9 cellular contexts compared by ENCODE assay signal in the genomic region with DNA sequence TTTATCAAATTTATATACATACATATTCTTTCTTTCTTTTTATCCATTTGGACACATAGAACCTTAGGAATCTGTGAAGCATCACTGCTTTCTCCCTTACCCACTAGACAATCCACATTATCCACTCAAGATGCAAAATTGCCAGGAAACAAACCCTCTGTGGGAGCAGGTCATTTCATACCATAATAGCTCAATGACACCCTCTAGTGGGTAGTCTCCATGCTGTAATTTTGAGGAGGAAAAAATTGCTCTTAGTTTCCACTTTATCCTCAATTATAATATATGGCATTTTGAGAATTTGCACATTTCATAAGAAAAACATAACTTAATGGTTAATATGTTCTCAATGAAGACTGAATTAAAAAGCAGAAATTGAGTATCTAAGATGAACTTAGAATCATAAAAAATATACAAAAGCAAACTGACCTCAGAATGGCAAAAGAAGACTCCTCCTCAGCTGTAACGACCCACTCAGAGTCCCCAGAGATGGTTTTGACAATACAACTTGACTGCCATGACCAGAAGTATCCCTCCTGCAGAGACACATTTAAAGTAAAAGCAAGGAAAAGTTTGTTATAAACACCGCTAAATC.
A peak's percentile ranks its signal among the peaks of the same experiment; 100 is the strongest.
DNase-seq lines count a peak whose midpoint lies in the region; ATAC-seq and TF ChIP-seq lines count a peak whose summit lies in the region.
"Had no signal": no experiment of that assay in that cellular context is flagged by ENCODE, and none has a peak within 500 bp of the region (broad histone marks: within the 10 kb centered on the region; RNA-seq: fewer than 3 reads in every experiment).

No MANE protein-coding gene starts in this region.

- ATAC-seq in right cardiac atrium: no peak
- peak; percentile 51 for ATAC-seq in HG02798 (IDR thresholded peaks at IDR 0.05; ENCODE audit: poor library complexity, unreplicated experiment)
- ATAC-seq in HG03097 (IDR thresholded peaks at IDR 0.05; ENCODE audit: low FRiP score, unreplicated experiment): no peak

- H3K9me3 ChIP-seq in cardiac muscle cell (ENCODE audit: low read depth) (no peaks in the 10 kb centered on the region), right cardiac atrium (ENCODE audit: control insufficient read depth, low read length) (no peaks in the 10 kb centered on the region), endodermal cell (ENCODE audit: control insufficient read depth, low read length) (no peaks in the 10 kb centered on the region)
- H3K9me3 ChIP-seq in CD8-positive, alpha-beta memory T cell (ENCODE audit: low read length): no peaks in the 10 kb centered on the region

- H3K36me3 ChIP-seq in cardiac muscle cell: no peaks in the 10 kb centered on the region
- H3K36me3 ChIP-seq in endodermal cell (ENCODE audit: control insufficient read depth, insufficient read depth, low read length): no peaks in the 10 kb centered on the region
- no peaks in the 10 kb centered on the region for H3K36me3 ChIP-seq in CD8-positive, alpha-beta memory T cell (ENCODE audit: insufficient read depth, low read length)

- H3K9ac ChIP-seq in endodermal cell (ENCODE audit: extremely low read depth, low read length, poor library complexity, severe bottlenecking): no peak overlapping the region

- WGBS in right cardiac atrium: 63% methylated on average over 2 of the region's 2 CpGs
- 81 to 86% methylated on average over 2 of the region's 2 CpGs for WGBS in endodermal cell (ENCODE audit: insufficient coverage in 1 of 2, insufficient read length in 1 of 2), 2 experiments

- peak; percentile 49 to 57 for DNase-seq in cardiac muscle cell (ENCODE audit: low read depth in 1 of 2, low spot score in 1 of 2)
- no peak for DNase-seq in right cardiac atrium
- DNase-seq in NCI-H774 (lab: John Stamatoyannopoulos, UW): peak; percentile 70
- DNase-seq in endodermal cell: no peak
- DNase-seq in neural crest cell (ENCODE audit: low read depth, low spot score): peak; percentile 12
- no peak for DNase-seq in CD8-positive, alpha-beta memory T cell

- H3K36me3 Mint-ChIP-seq in endodermal cell (ENCODE audit: low read depth): no peaks in the 10 kb centered on the region
- no peaks in the 10 kb centered on the region for H3K36me3 Mint-ChIP-seq in neural crest cell (ENCODE audit: low read depth)
- no peaks in the 10 kb centered on the region for H3K36me3 Mint-ChIP-seq in CD8-positive, alpha-beta memory T cell

- H3K4me1 ChIP-seq in cardiac muscle cell (ENCODE audit: low read depth): no peaks in the 10 kb centered on the region
- no peaks in the 10 kb centered on the region for H3K4me1 ChIP-seq in right cardiac atrium (ENCODE audit: control insufficient read depth, insufficient read depth, low read length)
- no peaks in the 10 kb centered on the region for H3K4me1 ChIP-seq in endodermal cell (ENCODE audit: control insufficient read depth, insufficient read depth, low read length)
- no peaks in the 10 kb centered on the region for H3K4me1 ChIP-seq in CD8-positive, alpha-beta memory T cell (ENCODE audit: insufficient read depth, low read length)

- POLR2A ChIA-PET in CD8-positive, alpha-beta memory T cell (lab: Charles Lee): no interaction called here

- H3K27me3 ChIP-seq in cardiac muscle cell (no peaks in the 10 kb centered on the region), right cardiac atrium (ENCODE audit: control insufficient read depth, insufficient read depth) (no peaks in the 10 kb centered on the region), endodermal cell (ENCODE audit: control insufficient read depth, insufficient read depth, low read length, poor library complexity, severe bottlenecking) (no peaks in the 10 kb centered on the region)
- H3K27me3 ChIP-seq in CD8-positive, alpha-beta memory T cell (ENCODE audit: insufficient read depth, low read length, poor library complexity, severe bottlenecking): no peaks in the 10 kb centered on the region

- H3K4me1 Mint-ChIP-seq in endodermal cell: peaks cover 11% of the 10 kb centered on the region
- no peaks in the 10 kb centered on the region for H3K4me1 Mint-ChIP-seq in neural crest cell
- H3K4me1 Mint-ChIP-seq in CD8-positive, alpha-beta memory T cell: no peaks in the 10 kb centered on the region

- no peak overlapping the region for H3K27ac Mint-ChIP-seq in endodermal cell
- no peak overlapping the region for H3K27ac Mint-ChIP-seq in neural crest cell (ENCODE audit: unreplicated experiment)
- H3K27ac Mint-ChIP-seq in CD8-positive, alpha-beta memory T cell: no peak overlapping the region
- H3K27ac Mint-ChIP-seq: stimulated activated naive CD8-positive, alpha-beta T cell treated with anti-CD3 and anti-CD28 coated beads, Interleukin-15, Interleukin-2, amounts not matched to agents 100 ng/mL and 50 ng/mL, for 24 hours had no signal

- CTCF ChIA-PET in CD8-positive, alpha-beta memory T cell (lab: Charles Lee): no interaction called here

- H3K27ac ChIP-seq in cardiac muscle cell (no peak overlapping the region), right cardiac atrium (ENCODE audit: low read length) (no peak overlapping the region), endodermal cell (ENCODE audit: low read depth, low read length) (no peak overlapping the region)
- H3K27ac ChIP-seq in CD8-positive, alpha-beta memory T cell (ENCODE audit: low read depth, low read length): no peak overlapping the region

- no peaks in the 10 kb centered on the region for H3K27me3 Mint-ChIP-seq in endodermal cell (ENCODE audit: insufficient read depth)
- no peaks in the 10 kb centered on the region for H3K27me3 Mint-ChIP-seq in neural crest cell (ENCODE audit: low read depth)
- no peaks in the 10 kb centered on the region for H3K27me3 Mint-ChIP-seq in CD8-positive, alpha-beta memory T cell

- H3K4me3 ChIP-seq in cardiac muscle cell (no peak overlapping the region), right cardiac atrium (ENCODE audit: low read length) (no peak overlapping the region), endodermal cell (ENCODE audit: low read length) (no peak overlapping the region)
- H3K4me3 ChIP-seq in CD8-positive, alpha-beta memory T cell (ENCODE audit: low read length): no peak overlapping the region

- intact Hi-C loops in right cardiac atrium (cut with DNase I): loop anchor here in 3 of 4 donors (5.0 to 10.0 kb wide), 2 partner anchors 1149 to 1152 kb away; no protein-coding TSS in a partner anchor

- H3K9me3 Mint-ChIP-seq in endodermal cell (no peaks in the 10 kb centered on the region), neural crest cell (no peaks in the 10 kb centered on the region)
- H3K9me3 Mint-ChIP-seq in CD8-positive, alpha-beta memory T cell: no peaks in the 10 kb centered on the region
- H3K9me3 Mint-ChIP-seq: stimulated activated naive CD8-positive, alpha-beta T cell treated with anti-CD3 and anti-CD28 coated beads, Interleukin-15, Interleukin-2, amounts not matched to agents 100 ng/mL and 50 ng/mL, for 24 hours had no signal

- peak; percentile 83 for TF ChIP-seq CTCF in cardiac muscle cell (IDR thresholded peaks at IDR 0.05; ENCODE audit: low read depth, low read length)
- TF ChIP-seq CTCF in endodermal cell (conservative IDR thresholded peaks at IDR 0.05): peak; percentile 89
- TF ChIP-seq CTCF in neural crest cell (conservative IDR thresholded peaks at IDR 0.05): peak; percentile 88

- H3K4me3 Mint-ChIP-seq in endodermal cell: no peak overlapping the region
- H3K4me3 Mint-ChIP-seq in neural crest cell: no peak overlapping the region
- H3K4me3 Mint-ChIP-seq in CD8-positive, alpha-beta memory T cell: no peak overlapping the region
- H3K4me3 Mint-ChIP-seq: stimulated activated naive CD8-positive, alpha-beta T cell treated with anti-CD3 and anti-CD28 coated beads, Interleukin-15, Interleukin-2, amounts not matched to agents 100 ng/mL and 50 ng/mL, for 24 hours had no signal

Comparison
In these comparisons a context has a peak if more than half of its experiments do, and no peak if none do; other contexts are left out.
1. DNase-seq: peak in cardiac muscle cell (2 of 2), NCI-H774 (single experiment) and neural crest cell (single experiment); none in right cardiac atrium (0 of 3), endodermal cell (single experiment) and CD8-positive, alpha-beta memory T cell (0 of 5).
2. Peak in every context shown above with its lines, with median percentiles within 50 percentile points of each other: CTCF ChIP-seq.